ENCODE assay signal across 15 cellular contexts in genomic region chr22:46545041-46545796, GRCh38. TPM values are rescaled to one million over a fixed set of nuclear protein-coding genes. Genes with fewer than 3 reads are reported as not detected.
DNase-seq lines count a peak whose midpoint lies in the region; ATAC-seq and TF ChIP-seq lines count a peak whose summit lies in the region.
"Had no signal": no experiment of that assay in that cellular context is flagged by ENCODE, and none has a peak within 500 bp of the region (broad histone marks: within the 10 kb centered on the region; RNA-seq: fewer than 3 reads in every experiment).

No MANE protein-coding gene starts in this region.

- no peak for TF ChIP-seq CTCF in spleen (IDR thresholded peaks at IDR 0.05 in 8 of 11, conservative IDR thresholded peaks at IDR 0.05 in 3 of 11)

- no peaks in the 10 kb centered on the region for H3K9me3 Mint-ChIP-seq in activated naive CD4-positive, alpha-beta T cell treated with anti-CD3 and anti-CD28 coated beads for 36 hours
- H3K9me3 Mint-ChIP-seq in activated naive CD4-positive, alpha-beta T cell treated with anti-CD3 and anti-CD28 coated beads, Interleukin-2, amount 50 U/mL, for 72 hours, result no peaks in the 10 kb centered on the region

- no peaks in the 10 kb centered on the region for H3K36me3 Mint-ChIP-seq in activated naive CD4-positive, alpha-beta T cell treated with anti-CD3 and anti-CD28 coated beads for 36 hours (ENCODE audit: low read depth)
- H3K36me3 Mint-ChIP-seq in activated naive CD4-positive, alpha-beta T cell treated with anti-CD3 and anti-CD28 coated beads, Interleukin-2, amount 50 U/mL, for 72 hours, result no peaks in the 10 kb centered on the region

- no peak overlapping the region for H3K4me3 ChIP-seq in spleen
- H3K4me3 ChIP-seq: skin epidermis, stomach had no signal

- peaks cover 0 to 50% (median 8%) of the 10 kb centered on the region in 7 donors for H3K27me3 ChIP-seq in spleen (replicated peaks in 1 of 7)

- H3K4me3 Mint-ChIP-seq in activated naive CD4-positive, alpha-beta T cell treated with anti-CD3 and anti-CD28 coated beads for 36 hours, result no peak overlapping the region

- peaks cover 9% of the 10 kb centered on the region for H3K27me3 Mint-ChIP-seq in activated naive CD4-positive, alpha-beta T cell treated with anti-CD3 and anti-CD28 coated beads for 36 hours (ENCODE audit: low read depth)

- no peak for ATAC-seq in activated naive CD4-positive, alpha-beta T cell treated with anti-CD3 and anti-CD28 coated beads, Interleukin-2, amount 50 U/mL, for 72 hours
- no peak for ATAC-seq in GM21515 (IDR thresholded peaks at IDR 0.05; ENCODE audit: unreplicated experiment)
- ATAC-seq: HCT116 had no signal

- H3K4me1 ChIP-seq in spleen, result peaks cover 0 to 23% (median 3%) of the 10 kb centered on the region in 6 donors

- H3K27ac Mint-ChIP-seq in activated naive CD4-positive, alpha-beta T cell treated with anti-CD3 and anti-CD28 coated beads for 36 hours, result peak overlapping the region; percentile 20
- H3K27ac Mint-ChIP-seq in activated naive CD4-positive, alpha-beta T cell treated with anti-CD3 and anti-CD28 coated beads, Interleukin-2, amount 50 U/mL, for 72 hours, result peak overlapping the region in 1 of 2 donors; percentile 2

- WGBS in spleen, 5 donors, result 46 to 58% (median 53%) methylated on average over 10 of the region's 10 CpGs

- H3K27ac ChIP-seq in epithelial cell of prostate (peak overlapping the region; percentile 37), spleen (no peak overlapping the region)
- H3K27ac ChIP-seq: HL-60, neutrophil, skin epidermis, stomach had no signal

- TF ChIP-seq POLR2A in spleen (IDR thresholded peaks at IDR 0.05), result no peak

- no peaks in the 10 kb centered on the region for H3K9me3 ChIP-seq in spleen
- H3K9me3 ChIP-seq: neutrophil, stomach had no signal

- intact Hi-C loops in activated naive CD4-positive, alpha-beta T cell treated with anti-CD3 and anti-CD28 coated beads for 36 hours (cut with micrococcal nuclease), result loop anchor here (10.0 kb wide), 1 partner anchor 530 kb away; no protein-coding TSS in a partner anchor
- intact Hi-C loops in spleen (cut with DNase I; ENCODE audit: low total_unique reads), result loop anchor here (10.0 kb wide), 1 partner anchor 420 kb away; no protein-coding TSS in a partner anchor

- peak; percentile 43 for DNase-seq in activated naive CD4-positive, alpha-beta T cell treated with anti-CD3 and anti-CD28 coated beads for 36 hours
- DNase-seq in activated naive CD4-positive, alpha-beta T cell treated with anti-CD3 and anti-CD28 coated beads, Interleukin-2, amount 50 U/mL, for 72 hours (ENCODE audit: low spot score in 2 of 2), result no peak
- DNase-seq in NCI-H69 (lab: John Stamatoyannopoulos, UW) (peak; percentile 65), epithelial cell of prostate (ENCODE audit: low read depth, low spot score) (no peak), spleen (peak; percentile 11), NCI-H82 (lab: John Stamatoyannopoulos, UW) (no peak)
- DNase-seq in stimulated activated naive CD4-positive, alpha-beta T cell treated with Interleukin-2 at 50 U/mL for 16 hours (lab: John Stamatoyannopoulos, UW), result no peak
- DNase-seq: activated CD4-positive, alpha-beta T cell treated with anti-CD3 and anti-CD28 coated beads, Interleukin-2, amount 50 U/mL, for 1 hour; NCI-H510A; stomach had no signal

- no peaks in the 10 kb centered on the region for H3K36me3 ChIP-seq in spleen
- H3K36me3 ChIP-seq: neutrophil, stomach had no signal

- peaks cover 4% of the 10 kb centered on the region for H3K4me1 Mint-ChIP-seq in activated naive CD4-positive, alpha-beta T cell treated with anti-CD3 and anti-CD28 coated beads for 36 hours (ENCODE audit: low read depth)

- CTCF ChIA-PET in activated naive CD4-positive, alpha-beta T cell treated with anti-CD3 and anti-CD28 coated beads for 36 hours (lab: Charles Lee), result interaction anchor here (0.7 kb wide), 1 partner anchor 671 kb away, joined by 4 read pairs; no protein-coding TSS in a partner anchor

RNA-seq across cellular contexts. Expression of gene CELSR1, which starts 7.8 kb away (rescaled TPM):
- under 1 TPM; 0.17 to 0.25 TPM for total RNA-seq in activated naive CD4-positive, alpha-beta T cell treated with anti-CD3 and anti-CD28 coated beads for 36 hours
- total RNA-seq in activated naive CD4-positive, alpha-beta T cell treated with anti-CD3 and anti-CD28 coated beads, Interleukin-2, amount 50 U/mL, for 72 hours, result 1 to 10 TPM in 1 of 2 donors, under 1 TPM in 1; 0.54 to 1.1 TPM
- total RNA-seq in spleen, result 10 to 100 TPM in 2 of 7 donors, 1 to 10 TPM in 5; 4.3 to 12.7 (median 8.0) TPM
- polyA plus RNA-seq in spleen, result 10 to 100 TPM in 2 of 3 donors, 1 to 10 TPM in 1; 8.2 to 13.1 (median 11.4) TPM

Comparison
In these comparisons a context has a peak if more than half of its experiments do, and no peak if none do; other contexts are left out.
1. DNase-seq: peak in activated naive CD4-positive, alpha-beta T cell treated with anti-CD3 and anti-CD28 coated beads for 36 hours (single experiment), NCI-H69 (single experiment) and spleen (single experiment); none in activated naive CD4-positive, alpha-beta T cell treated with anti-CD3 and anti-CD28 coated beads, Interleukin-2, amount 50 U/mL, for 72 hours (0 of 2), epithelial cell of prostate (single experiment), stimulated activated naive CD4-positive, alpha-beta T cell treated with Interleukin-2 at 50 U/mL for 16 hours (single experiment) and NCI-H82 (single experiment).